16 cellular contexts compared by ENCODE assay signal in genomic region chr12:2083561-2083960, GRCh38. TPM values are rescaled to one million over a fixed set of nuclear protein-coding genes. Genes with fewer than 3 reads are reported as not detected.
A peak's percentile ranks its signal among the peaks of the same experiment; 100 is the strongest.
DNase-seq lines count a peak whose midpoint lies in the region; ATAC-seq, FAIRE-seq and TF ChIP-seq lines count a peak whose summit lies in the region.
"Had no signal": no experiment of that assay in that cellular context is flagged by ENCODE, and none has a peak within 500 bp of the region (broad histone marks: within the 10 kb centered on the region; RNA-seq: fewer than 3 reads in every experiment).

No MANE protein-coding gene starts in this region.

- H3K27me3 ChIP-seq in PC-3 (ENCODE audit: low read length) (peaks cover 21% of the 10 kb centered on the region), sigmoid colon (no peaks in the 10 kb centered on the region), pancreas (no peaks in the 10 kb centered on the region)

- no peaks in the 10 kb centered on the region for H4K20me1 ChIP-seq in PC-3 (ENCODE audit: low read length)

- H3K4me1 ChIP-seq in PC-3 (ENCODE audit: insufficient read depth, low read length), result peaks cover 4% of the 10 kb centered on the region; the same call in 1 of the 2 replicates
- H3K4me1 ChIP-seq in sigmoid colon, result peaks cover 0 to 71% (median 68%) of the 10 kb centered on the region in 4 donors
- no peaks in the 10 kb centered on the region for H3K4me1 ChIP-seq in pancreas

- no peak overlapping the region for H3K4me2 ChIP-seq in PC-3 (ENCODE audit: low read length)

- BruUV-seq in PC-3 (replicated peaks; lab: Mats Ljungman, UMichigan), result no TSS peak

- POLR2A ChIA-PET in PC-3 (lab: Charles Lee; ENCODE audit: unreplicated experiment), result no interaction called here

- H3K36me3 ChIP-seq in PC-3 (ENCODE audit: low read depth, low read length) (no peaks in the 10 kb centered on the region), sigmoid colon (no peaks in the 10 kb centered on the region), pancreas (no peaks in the 10 kb centered on the region)

- ATAC-seq in PC-3 (peak; percentile 78), pancreas (no peak)
- ATAC-seq: activated T-cell treated with anti-CD3 and anti-CD28 coated beads, Interleukin-2, amount 50 U/mL, for 4 hours had no signal

- H3K9me3 ChIP-seq in PC-3 (ENCODE audit: low read length) (no peaks in the 10 kb centered on the region), sigmoid colon (no peaks in the 10 kb centered on the region), pancreas (no peaks in the 10 kb centered on the region)

- intact Hi-C loops in PC-3 (cut with micrococcal nuclease) (no loop called here), sigmoid colon (cut with DNase I) (no loop called here), pancreas (cut with DNase I) (no loop called here)

- DNase-seq in NCI-H1417 (lab: John Stamatoyannopoulos, UW), result peak in 2 of 3 experiments; percentile 29 to 71
- DNase-seq in NCI-H1417 treated with DMSO at 0.1 percent for 48 hours (lab: John Stamatoyannopoulos, UW), result no peak
- peak; percentile 41 for DNase-seq in NCI-H1092 (lab: John Stamatoyannopoulos, UW)
- peak; percentile 56 for DNase-seq in PC-3
- DNase-seq in sigmoid colon, result no peak
- DNase-seq in COLO829 (ENCODE audit: low spot score), result no peak
- DNase-seq in pancreas, result no peak
- DNase-seq in SK-N-DZ (ENCODE audit: low spot score), result no peak
- DNase-seq: activated CD4-positive, alpha-beta memory T cell treated with anti-CD3 and anti-CD28 coated beads for 36 hours; activated T-cell treated with anti-CD3 and anti-CD28 coated beads, Interleukin-2, amount 50 U/mL, for 4 hours; DND-41; effector memory CD4-positive, alpha-beta T cell; occipital lobe; trophoblast cell had no signal

- H3K9me2 ChIP-seq in PC-3 (replicated peaks; ENCODE audit: low read length), result no peaks in the 10 kb centered on the region

- 20 to 55% methylated on average over 1 of the region's 1 CpG for WGBS in sigmoid colon, 2 donors
- WGBS in pancreas, 2 donors, result 26 to 38% methylated on average over 1 of the region's 1 CpG

- TF ChIP-seq CTCF in PC-3 (conservative IDR thresholded peaks at IDR 0.05; ENCODE audit: low read depth, low read length) (no peak), sigmoid colon (IDR thresholded peaks at IDR 0.05) (no peak), pancreas (IDR thresholded peaks at IDR 0.05) (no peak)

- H3K79me2 ChIP-seq in PC-3 (ENCODE audit: low read length), result no peaks in the 10 kb centered on the region

- H3K4me3 ChIP-seq in PC-3 (ENCODE audit: low read length) (no peak overlapping the region), sigmoid colon (no peak overlapping the region), pancreas (no peak overlapping the region)
- H3K4me3 ChIP-seq: smooth muscle cell had no signal

- FAIRE-seq in pancreas (lab: Jason Lieb, UNC), result no peak

- H3K27ac ChIP-seq in PC-3 (ENCODE audit: low read length) (no peak overlapping the region), sigmoid colon (peak overlapping the region; percentile 50 to 91 (median 73)), pancreas (no peak overlapping the region)
- H3K27ac ChIP-seq: 22Rv1 had no signal

- TF ChIP-seq POLR2A in sigmoid colon (IDR thresholded peaks at IDR 0.05), result no peak

- TF ChIP-seq EP300 in sigmoid colon (IDR thresholded peaks at IDR 0.05), result no peak

- no peaks in the 10 kb centered on the region for H3F3A ChIP-seq in PC-3 (ENCODE audit: low read length, unreplicated experiment)

- no peak overlapping the region for H3K9ac ChIP-seq in PC-3 (ENCODE audit: low read length)

- H2AFZ ChIP-seq in PC-3 (ENCODE audit: low read length), result no peak overlapping the region

- CTCF ChIA-PET in PC-3 (lab: Charles Lee), result no interaction called here

RNA-seq across cellular contexts. Expression of gene CACNA1C, which starts 30.8 kb away (rescaled TPM):
- total RNA-seq in PC-3 (2014; rRNA removed) (not detected in 2 replicates), sigmoid colon (100 to 1,000 TPM in 2 of 4 donors, 10 to 100 TPM in 2; 62.0 to 213 (median 119) TPM), pancreas (1 to 10 TPM; 1.2 to 2.6 (median 1.7) TPM)
- polyA plus RNA-seq in sigmoid colon (1 to 10 TPM in 1 of 3 donors, under 1 TPM in 2; 0.46 to 7.6 (median 0.60) TPM), pancreas (1 to 10 TPM; 3.3 to 3.8 TPM)
- not detected in 2 replicates for polyA plus RNA-seq in SK-N-DZ (2014; cell fraction: cytosol; rRNA removed)
- 0.27 and 0.59 TPM in 2 replicates for polyA plus RNA-seq in SK-N-DZ (2014; cell fraction: nucleus; rRNA removed)

Comparison
In these comparisons a context has a peak if more than half of its experiments do, and no peak if none do; other contexts are left out.
1. DNase-seq: peak in NCI-H1417 (2 of 3), NCI-H1092 (single experiment) and PC-3 (single experiment); none in NCI-H1417 treated with DMSO at 0.1 percent for 48 hours (single experiment), sigmoid colon (single experiment), COLO829 (single experiment), pancreas (0 of 6) and SK-N-DZ (single experiment).
2. H3K27ac ChIP-seq: peak in sigmoid colon (4 of 4); none in PC-3 (single experiment) and pancreas (0 of 4).
3. RNA of gene CACNA1C, which starts 30.8 kb away (total RNA-seq): 62.0 to 213 TPM in sigmoid colon; 1.2 to 2.6 TPM in pancreas and not detected in PC-3; every median in the first group is over 10 times any median in the second.